ENCODE assay signal across 9 cellular contexts in the genomic region with DNA sequence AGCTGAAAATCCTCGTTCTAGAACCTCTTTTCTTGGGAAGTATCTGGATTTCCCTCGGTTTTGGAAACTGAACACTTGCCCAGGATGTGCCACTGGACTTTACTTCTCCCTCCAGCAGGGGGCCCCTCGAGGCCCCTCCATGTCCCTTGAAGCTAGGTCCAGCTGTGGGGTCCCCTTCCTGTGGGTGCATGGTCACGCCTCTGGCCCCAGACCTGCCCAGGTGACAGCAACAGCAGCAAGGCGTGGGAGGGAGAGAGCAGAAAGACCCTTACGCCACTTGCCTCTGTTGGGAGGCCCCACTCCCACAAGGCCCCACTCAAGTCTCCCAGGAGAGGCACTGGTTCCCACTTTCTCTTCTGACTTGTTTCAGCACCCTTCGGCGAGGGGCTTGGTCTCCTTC. TPM values are rescaled to one million over a fixed set of nuclear protein-coding genes. Genes with fewer than 3 reads are reported as not detected.
DNase-seq lines count a peak whose midpoint lies in the region; ATAC-seq and TF ChIP-seq lines count a peak whose summit lies in the region.
"Had no signal": no experiment of that assay in that cellular context is flagged by ENCODE, and none has a peak within 500 bp of the region (broad histone marks: within the 10 kb centered on the region; RNA-seq: fewer than 3 reads in every experiment).

No MANE protein-coding gene starts in this region.

- BruUV-seq in HCT116 (replicated peaks; lab: Mats Ljungman, UMichigan): no TSS peak

- no peaks in the 10 kb centered on the region for H3K9me3 Mint-ChIP-seq in activated CD4-positive, alpha-beta memory T cell treated with anti-CD3 and anti-CD28 coated beads for 36 hours

- POLR2A ChIA-PET in HCT116 (lab: Charles Lee): no interaction called here
- POLR2A ChIA-PET in activated CD4-positive, alpha-beta memory T cell treated with anti-CD3 and anti-CD28 coated beads for 36 hours (lab: Charles Lee): no interaction called here

- no peaks in the 10 kb centered on the region for H3K9me3 ChIP-seq in BLaER1 treated with 17β-estradiol and CSF1 and Interleukin-3, amounts not matched to agents 10 nM and 100 nM (replicated peaks in 1 of 11)
- H3K9me3 ChIP-seq in HCT116 (ENCODE audit: control insufficient read depth in 1 of 2, insufficient read depth in 1 of 2, low read depth in 1 of 2, low read length in 2 of 2): no peaks in the 10 kb centered on the region
- H3K9me3 ChIP-seq in body of pancreas: no peaks in the 10 kb centered on the region
- H3K9me3 ChIP-seq in mucosa of descending colon: no peaks in the 10 kb centered on the region
- H3K9me3 ChIP-seq in effector memory CD4-positive, alpha-beta T cell (ENCODE audit: control insufficient read depth, low read length): no peaks in the 10 kb centered on the region

- no peak for ATAC-seq in HCT116
- no peak for ATAC-seq in body of pancreas
- ATAC-seq in mucosa of descending colon: no peak

- H3K4me1 Mint-ChIP-seq in activated CD4-positive, alpha-beta memory T cell treated with anti-CD3 and anti-CD28 coated beads for 36 hours (ENCODE audit: low read depth): peaks cover 10% of the 10 kb centered on the region

- H3K4me3 Mint-ChIP-seq in activated CD4-positive, alpha-beta memory T cell treated with anti-CD3 and anti-CD28 coated beads for 36 hours: no peak overlapping the region

- peak overlapping the region; percentile 83 to 99 (median 94) for H3K4me2 ChIP-seq in BLaER1 treated with 17β-estradiol and CSF1 and Interleukin-3, amounts not matched to agents 10 nM and 100 nM
- no peak overlapping the region for H3K4me2 ChIP-seq in HCT116 (ENCODE audit: low read length)

- H3K36me3 Mint-ChIP-seq in activated CD4-positive, alpha-beta memory T cell treated with anti-CD3 and anti-CD28 coated beads for 36 hours: no peaks in the 10 kb centered on the region

- TF ChIP-seq POLR2A in HCT116 (IDR thresholded peaks at IDR 0.05; ENCODE audit: borderline replicate concordance, extremely low read depth, insufficient read depth, insufficient read length): no peak
- no peak for TF ChIP-seq POLR2A in body of pancreas (IDR thresholded peaks at IDR 0.05)

- H3K27me3 ChIP-seq in BLaER1 treated with 17β-estradiol and CSF1 and Interleukin-3, amounts not matched to agents 10 nM and 100 nM: no peaks in the 10 kb centered on the region
- H3K27me3 ChIP-seq in HCT116 (ENCODE audit: insufficient read depth, low read length) (no peaks in the 10 kb centered on the region), body of pancreas (no peaks in the 10 kb centered on the region)
- H3K27me3 ChIP-seq in effector memory CD4-positive, alpha-beta T cell (replicated peaks; ENCODE audit: control insufficient read depth, insufficient read depth, low read length, poor library complexity, severe bottlenecking): no peaks in the 10 kb centered on the region

- peak overlapping the region in 3 of 11 experiments; percentile 5 to 28 (median 15); a peak in 3 of 22 replicates for H3K27ac ChIP-seq in BLaER1 treated with 17β-estradiol and CSF1 and Interleukin-3, amounts not matched to agents 10 nM and 100 nM
- H3K27ac ChIP-seq in HCT116 (ENCODE audit: low read depth, low read length): no peak overlapping the region; the same call in 1 of the 2 replicates
- peak overlapping the region in 1 of 4 donors; percentile 34 for H3K27ac ChIP-seq in body of pancreas
- H3K27ac ChIP-seq in effector memory CD4-positive, alpha-beta T cell (ENCODE audit: insufficient read depth, low read length, poor library complexity, severe bottlenecking): no peak overlapping the region

- no peaks in the 10 kb centered on the region for H3K9me2 ChIP-seq in HCT116 (ENCODE audit: insufficient read depth)

- WGBS in body of pancreas, 2 donors: 23 to 56% methylated on average over 3 to 8 of the region's 8 CpGs

- H3K4me3 ChIP-seq in BLaER1 treated with 17β-estradiol and CSF1 and Interleukin-3, amounts not matched to agents 10 nM and 100 nM: no peak overlapping the region
- H3K4me3 ChIP-seq in HCT116 (replicated peaks in 1 of 2; ENCODE audit: low read depth in 1 of 2, low read length in 2 of 2): no peak overlapping the region
- no peak overlapping the region for H3K4me3 ChIP-seq in body of pancreas
- no peak overlapping the region for H3K4me3 ChIP-seq in mucosa of descending colon
- no peak overlapping the region for H3K4me3 ChIP-seq in effector memory CD4-positive, alpha-beta T cell (ENCODE audit: insufficient read depth, low read depth, low read length, poor library complexity, severe bottlenecking)

- intact Hi-C loops in HCT116 (cut with micrococcal nuclease): no loop called here
- intact Hi-C loops in body of pancreas (cut with DNase I): no loop called here
- intact Hi-C loops in mucosa of descending colon (cut with DNase I, micrococcal nuclease): loop anchor here in 1 of 2 donors (10.0 kb wide), 1 partner anchor 72 kb away; the partner anchor contains the start of gene WDR25
- intact Hi-C loops in activated CD4-positive, alpha-beta memory T cell treated with anti-CD3 and anti-CD28 coated beads for 36 hours (cut with micrococcal nuclease): loop anchor here (10.0 kb wide), 1 partner anchor 342 kb away; no protein-coding TSS in a partner anchor

- peaks cover 11 to 45% (median 23%) of the 10 kb centered on the region in 11 experiments; a peak in 17 of 22 replicates for H3K36me3 ChIP-seq in BLaER1 treated with 17β-estradiol and CSF1 and Interleukin-3, amounts not matched to agents 10 nM and 100 nM
- H3K36me3 ChIP-seq in HCT116 (ENCODE audit: control insufficient read depth in 1 of 2, insufficient read depth in 2 of 2, low read length in 2 of 2) (no peaks in the 10 kb centered on the region), body of pancreas (replicated peaks in 1 of 2; ENCODE audit: insufficient read depth in 1 of 2, low read depth in 2 of 2) (no peaks in the 10 kb centered on the region), mucosa of descending colon (ENCODE audit: low read depth) (no peaks in the 10 kb centered on the region)
- H3K36me3 ChIP-seq in effector memory CD4-positive, alpha-beta T cell (ENCODE audit: control insufficient read depth, insufficient read depth, low read length): no peaks in the 10 kb centered on the region

- no peak for TF ChIP-seq RAD21 in HCT116 (IDR thresholded peaks at IDR 0.05; ENCODE audit: low read depth)

- RAD21 ChIA-PET in HCT116 (lab: Charles Lee; ENCODE audit: low non-redundant PET in 1 of 2, low total read pairs in 2 of 2, uncharacterized antibody in 2 of 2, unreplicated experiment in 2 of 2): interaction anchor here in 1 of 2 experiments (0.8 kb wide), 1 partner anchor 74 kb away, joined by 3 read pairs; no protein-coding TSS in a partner anchor

- peaks cover 53 to 81% (median 71%) of the 10 kb centered on the region in 10 experiments for H3K4me1 ChIP-seq in BLaER1 treated with 17β-estradiol and CSF1 and Interleukin-3, amounts not matched to agents 10 nM and 100 nM
- peaks cover 29 to 37% of the 10 kb centered on the region in 2 experiments for H3K4me1 ChIP-seq in HCT116 (ENCODE audit: control insufficient read depth in 1 of 2, insufficient read depth in 2 of 2, low read length in 2 of 2)
- H3K4me1 ChIP-seq in body of pancreas: peaks cover 45% of the 10 kb centered on the region
- H3K4me1 ChIP-seq in mucosa of descending colon (ENCODE audit: low read depth): peaks cover 20% of the 10 kb centered on the region
- H3K4me1 ChIP-seq in effector memory CD4-positive, alpha-beta T cell (ENCODE audit: control insufficient read depth, insufficient read depth, low read length, poor library complexity, severe bottlenecking): peaks cover 19% of the 10 kb centered on the region

- H4K20me1 ChIP-seq in BLaER1 treated with 17β-estradiol and CSF1 and Interleukin-3, amounts not matched to agents 10 nM and 100 nM: peaks cover 37 to 77% (median 70%) of the 10 kb centered on the region in 11 experiments
- peaks cover 3% of the 10 kb centered on the region; the same call in 1 of the 2 replicates for H4K20me1 ChIP-seq in HCT116 (ENCODE audit: insufficient read depth)

- peaks cover 6% of the 10 kb centered on the region for H3K27me3 Mint-ChIP-seq in activated CD4-positive, alpha-beta memory T cell treated with anti-CD3 and anti-CD28 coated beads for 36 hours

- H2AFZ ChIP-seq in HCT116 (ENCODE audit: low read depth, low read length, poor library complexity, severe bottlenecking): no peak overlapping the region

- CTCF ChIA-PET in HCT116 (lab: Charles Lee): interaction anchor here (0.9 to 1.0 kb wide), 2 partner anchors 11 to 18 kb away, joined by 3 to 4 read pairs; no protein-coding TSS in a partner anchor
- CTCF ChIA-PET in activated CD4-positive, alpha-beta memory T cell treated with anti-CD3 and anti-CD28 coated beads for 36 hours (lab: Charles Lee): interaction anchor here (1.0 to 3.3 kb wide), 8 partner anchors 10 to 343 kb away, joined by 3 to 14 read pairs (median 6); no protein-coding TSS in a partner anchor

- H3K9ac ChIP-seq in BLaER1 treated with 17β-estradiol and CSF1 and Interleukin-3, amounts not matched to agents 10 nM and 100 nM: peak overlapping the region in 5 of 11 experiments; percentile 3 to 98 (median 19); a peak in 4 of 22 replicates
- H3K9ac ChIP-seq in HCT116 (ENCODE audit: low read length): no peak overlapping the region

- no peak overlapping the region for H3K27ac Mint-ChIP-seq in activated CD4-positive, alpha-beta memory T cell treated with anti-CD3 and anti-CD28 coated beads for 36 hours

- H3K79me2 ChIP-seq in HCT116 (ENCODE audit: insufficient read depth, low read length): peaks cover 7% of the 10 kb centered on the region; the same call in 1 of the 2 replicates

- TF ChIP-seq CTCF in HCT116 (IDR thresholded peaks at IDR 0.05 in 2 of 3, conservative IDR thresholded peaks at IDR 0.05 in 1 of 3; ENCODE audit: borderline replicate concordance in 1 of 3, insufficient read depth in 1 of 3, low read depth in 2 of 3, low read length in 2 of 3) (peak in 2 of 3 experiments; percentile 72 to 83; a peak in 5 of 6 replicates), body of pancreas (IDR thresholded peaks at IDR 0.05) (peak; percentile 12 to 43 (median 28)), mucosa of descending colon (IDR thresholded peaks at IDR 0.05) (peak; percentile 32)

- DNase-seq in HCT116 (ENCODE audit: low read depth, low spot score): no peak
- peak in 1 of 4 donors; percentile 31 for DNase-seq in body of pancreas
- DNase-seq in mucosa of descending colon: no peak
- DNase-seq in effector memory CD4-positive, alpha-beta T cell: no peak
- no peak for DNase-seq in activated CD4-positive, alpha-beta memory T cell treated with anti-CD3 and anti-CD28 coated beads for 36 hours
- no peak for DNase-seq in DMS79 (lab: John Stamatoyannopoulos, UW)
- DNase-seq in A172 (ENCODE audit: low spot score): no peak
- DNase-seq: aorta had no signal

RNA-seq across cellular contexts. Expression of gene SLC25A29, which starts 3.1 kb away (rescaled TPM):
- 38.7 TPM for total RNA-seq in HCT116 (2021; ENCODE audit: unreplicated experiment)
- polyA plus RNA-seq in HCT116 (2012): 25.5 and 28.2 TPM in 2 replicates
- 10 to 100 TPM; 25.2 to 63.9 TPM for total RNA-seq in body of pancreas
- 10 to 100 TPM; 19.6 to 28.2 (median 28.1) TPM for total RNA-seq in mucosa of descending colon
- total RNA-seq in activated CD4-positive, alpha-beta memory T cell treated with anti-CD3 and anti-CD28 coated beads for 36 hours: 10 to 100 TPM; 14.9 to 15.7 TPM
- 34.7 and 37.5 TPM in 2 replicates for total RNA-seq in A172 (2014; rRNA removed; shearing (Covaris generic))

RNA-seq across cellular contexts. Expression of gene SLC25A47, which starts 20.0 kb away (rescaled TPM):
- 0.17 TPM for total RNA-seq in HCT116 (2021; ENCODE audit: unreplicated experiment)
- not detected in 2 replicates for polyA plus RNA-seq in HCT116 (2012)
- total RNA-seq in body of pancreas: not detected
- under 1 TPM in 1 of 3 donors, not detected in 2; 0.17 TPM for total RNA-seq in mucosa of descending colon
- not detected for total RNA-seq in activated CD4-positive, alpha-beta memory T cell treated with anti-CD3 and anti-CD28 coated beads for 36 hours
- total RNA-seq in A172 (2014; rRNA removed; shearing (Covaris generic)): 0.24 TPM in 1 of 2 replicates, not detected in the other
- total RNA-seq: aorta had no signal
- polyA plus RNA-seq: aorta had no signal
